13 cellular contexts compared by ENCODE assay signal in the genomic region with DNA sequence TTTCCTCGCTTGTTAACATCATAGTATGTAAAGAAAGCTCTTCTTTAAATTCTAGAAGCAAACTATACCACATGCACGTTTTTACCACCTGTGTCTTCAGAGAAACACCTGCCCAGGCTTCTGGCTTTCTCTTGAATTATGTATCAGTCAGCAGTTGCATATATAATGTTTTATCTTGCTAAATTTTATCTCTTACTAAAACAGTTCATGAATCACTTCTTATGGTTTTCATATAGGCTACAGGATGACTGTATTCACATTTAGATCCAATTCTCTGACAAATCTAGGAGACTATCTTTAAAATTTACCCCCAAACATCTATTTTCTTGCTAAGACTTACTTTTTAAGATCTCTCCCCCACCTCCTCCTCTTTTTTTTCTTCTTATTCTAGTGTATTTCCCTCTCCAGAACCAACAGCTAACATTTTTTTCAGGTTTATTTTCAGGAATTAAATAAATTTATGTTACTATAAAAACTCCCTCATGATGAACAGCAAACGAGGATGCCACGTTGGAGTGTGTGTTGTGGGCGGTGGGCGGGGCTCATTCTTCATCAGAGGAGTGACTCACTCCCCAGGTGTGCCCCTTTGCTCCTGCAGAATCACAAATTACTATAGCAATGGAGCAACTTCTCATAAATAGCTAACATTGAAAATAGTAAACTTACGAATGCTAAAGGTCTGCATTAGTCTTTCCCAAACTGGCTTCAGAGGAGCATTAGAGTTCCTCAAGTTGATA. TPM values are rescaled to one million over a fixed set of nuclear protein-coding genes. Genes with fewer than 3 reads are reported as not detected.
DNase-seq lines count a peak whose midpoint lies in the region; ATAC-seq, FAIRE-seq and TF ChIP-seq lines count a peak whose summit lies in the region.
"Had no signal": no experiment of that assay in that cellular context is flagged by ENCODE, and none has a peak within 500 bp of the region (broad histone marks: within the 10 kb centered on the region; RNA-seq: fewer than 3 reads in every experiment).

No MANE protein-coding gene starts in this region.

- H3K27ac ChIP-seq in DND-41 (ENCODE audit: low read length) (no peak overlapping the region), RWPE2 (ENCODE audit: poor library complexity, severe bottlenecking) (no peak overlapping the region), astrocyte (ENCODE audit: low read depth, low read length) (no peak overlapping the region), ascending aorta (no peak overlapping the region), sigmoid colon (no peak overlapping the region)

- H3K4me2 ChIP-seq in DND-41 (ENCODE audit: insufficient read depth, low read length) (no peak overlapping the region), astrocyte (ENCODE audit: low read length) (no peak overlapping the region)

- no peak overlapping the region for H3K4me3 Mint-ChIP-seq in astrocyte (ENCODE audit: unreplicated experiment)
- H3K4me3 Mint-ChIP-seq: activated naive CD8-positive, alpha-beta T cell treated with anti-CD3 and anti-CD28 coated beads, Interleukin-2, amount 10 ng/mL, durations not matched to agents 7 days and 5 days; dendritic cell treated with granulocyte-macrophage colony-stimulating factor and Interleukin-4, amounts not matched to agents 40 ng/mL and 50 ng/mL, for 4 days; naive B cell had no signal

- TF ChIP-seq CTCF in DND-41 (IDR thresholded peaks at IDR 0.05; ENCODE audit: borderline replicate concordance, extremely low read depth, low read length, poor library complexity, severe bottlenecking): no peak
- no peak for TF ChIP-seq CTCF in RWPE2 (IDR thresholded peaks at IDR 0.05; ENCODE audit: poor library complexity, severe bottlenecking)
- no peak for TF ChIP-seq CTCF in astrocyte (IDR thresholded peaks at IDR 0.05; ENCODE audit: insufficient read depth, low read depth, low read length)
- TF ChIP-seq CTCF in ascending aorta (IDR thresholded peaks at IDR 0.05): no peak
- TF ChIP-seq CTCF in sigmoid colon (IDR thresholded peaks at IDR 0.05): no peak

- ATAC-seq in DND-41 (ENCODE audit: insufficient read depth, low read depth) (no peak), RWPE2 (ENCODE audit: low read depth) (peak; percentile 97), HG03108 (IDR thresholded peaks at IDR 0.05; ENCODE audit: unreplicated experiment) (no peak)

- H3K9me3 ChIP-seq in DND-41 (ENCODE audit: insufficient read depth, low read length, severe bottlenecking) (no peaks in the 10 kb centered on the region), RWPE2 (ENCODE audit: severe bottlenecking) (no peaks in the 10 kb centered on the region), astrocyte (ENCODE audit: insufficient read depth, low read depth, low read length) (no peaks in the 10 kb centered on the region), ascending aorta (peaks cover 0 to 9% of the 10 kb centered on the region in 2 donors), sigmoid colon (peaks cover 0 to 5% (median 0%) of the 10 kb centered on the region in 4 donors)

- H3K27ac Mint-ChIP-seq in astrocyte (ENCODE audit: unreplicated experiment): peak overlapping the region; percentile 7
- H3K27ac Mint-ChIP-seq: activated naive CD8-positive, alpha-beta T cell treated with anti-CD3 and anti-CD28 coated beads, Interleukin-2, amount 10 ng/mL, durations not matched to agents 7 days and 5 days; dendritic cell treated with granulocyte-macrophage colony-stimulating factor and Interleukin-4, amounts not matched to agents 40 ng/mL and 50 ng/mL, for 4 days had no signal

- no peak for TF ChIP-seq POLR2A in sigmoid colon (IDR thresholded peaks at IDR 0.05)

- peaks cover 17% of the 10 kb centered on the region for H3K9me3 Mint-ChIP-seq in astrocyte (ENCODE audit: unreplicated experiment)
- H3K9me3 Mint-ChIP-seq: dendritic cell treated with granulocyte-macrophage colony-stimulating factor and Interleukin-4, amounts not matched to agents 40 ng/mL and 50 ng/mL, for 4 days had no signal

- TF ChIP-seq EP300 in sigmoid colon (IDR thresholded peaks at IDR 0.05): no peak

- FAIRE-seq in astrocyte (lab: Jason Lieb, UNC): no peak

- intact Hi-C loops in ascending aorta (cut with DNase I) (no loop called here), sigmoid colon (cut with DNase I) (no loop called here)

- H3K4me3 ChIP-seq in DND-41 (ENCODE audit: low read depth in 1 of 2, low read length in 2 of 2): no peak overlapping the region
- no peak overlapping the region for H3K4me3 ChIP-seq in RWPE2 (ENCODE audit: severe bottlenecking)
- H3K4me3 ChIP-seq in astrocyte (ENCODE audit: insufficient read depth, low read depth, low read length): no peak overlapping the region
- no peak overlapping the region for H3K4me3 ChIP-seq in ascending aorta
- H3K4me3 ChIP-seq in sigmoid colon: no peak overlapping the region

- no peaks in the 10 kb centered on the region for H3K36me3 ChIP-seq in DND-41 (ENCODE audit: insufficient read depth, low read length)
- H3K36me3 ChIP-seq in RWPE2 (ENCODE audit: low read depth): no peaks in the 10 kb centered on the region
- no peaks in the 10 kb centered on the region for H3K36me3 ChIP-seq in astrocyte (ENCODE audit: insufficient read depth, low read length)
- H3K36me3 ChIP-seq in ascending aorta: no peaks in the 10 kb centered on the region
- no peaks in the 10 kb centered on the region for H3K36me3 ChIP-seq in sigmoid colon

- no peaks in the 10 kb centered on the region for H3K36me3 Mint-ChIP-seq in astrocyte (ENCODE audit: low read depth, unreplicated experiment)
- H3K36me3 Mint-ChIP-seq: activated naive CD8-positive, alpha-beta T cell treated with anti-CD3 and anti-CD28 coated beads, Interleukin-2, amount 10 ng/mL, durations not matched to agents 7 days and 5 days; naive B cell had no signal

- H3K4me1 Mint-ChIP-seq in astrocyte (ENCODE audit: low read depth, unreplicated experiment): peaks cover 6% of the 10 kb centered on the region
- H3K4me1 Mint-ChIP-seq: naive B cell had no signal

- peak; percentile 9 for DNase-seq in DND-41
- DNase-seq in RWPE2 (ENCODE audit: low spot score): peak; percentile 76
- no peak for DNase-seq in astrocyte (ENCODE audit: low read depth)
- DNase-seq in stimulated activated CD4-positive, alpha-beta T cell treated with anti-CD3 and anti-CD28 coated beads, Interleukin-2, amount 100 ng/mL, for 24 hours: peak; percentile 52 to 68
- DNase-seq in ascending aorta (ENCODE audit: low spot score in 2 of 2): no peak
- DNase-seq in GOT3 (lab: John Stamatoyannopoulos, UW): no peak
- DNase-seq in sigmoid colon: no peak
- DNase-seq: activated naive CD8-positive, alpha-beta T cell treated with anti-CD3 and anti-CD28 coated beads, Interleukin-2, amount 10 ng/mL, durations not matched to agents 7 days and 5 days; foreskin melanocyte; islet precursor cell; naive B cell had no signal

- H3K27me3 ChIP-seq in DND-41 (ENCODE audit: insufficient read depth, low read length, poor library complexity) (no peaks in the 10 kb centered on the region), RWPE2 (ENCODE audit: insufficient read depth, poor library complexity, severe bottlenecking) (no peaks in the 10 kb centered on the region), astrocyte (ENCODE audit: insufficient read depth, low read length) (no peaks in the 10 kb centered on the region), ascending aorta (no peaks in the 10 kb centered on the region), sigmoid colon (no peaks in the 10 kb centered on the region)

- H4K20me1 ChIP-seq in DND-41 (ENCODE audit: insufficient read depth, low read length) (no peaks in the 10 kb centered on the region), astrocyte (ENCODE audit: insufficient read depth, low read length) (no peaks in the 10 kb centered on the region)

- H3K9ac ChIP-seq in DND-41 (ENCODE audit: low read depth, low read length) (no peak overlapping the region), astrocyte (ENCODE audit: low read length) (no peak overlapping the region)

- H3K27me3 Mint-ChIP-seq in astrocyte (ENCODE audit: low read depth, unreplicated experiment): no peaks in the 10 kb centered on the region
- H3K27me3 Mint-ChIP-seq: dendritic cell treated with granulocyte-macrophage colony-stimulating factor and Interleukin-4, amounts not matched to agents 40 ng/mL and 50 ng/mL, for 4 days had no signal

- H2AFZ ChIP-seq in DND-41 (ENCODE audit: low read depth, low read length): no peak overlapping the region
- H2AFZ ChIP-seq in astrocyte (ENCODE audit: low read depth, low read length): no peak overlapping the region

- 30 to 47% methylated on average over 7 of the region's 7 CpGs for WGBS in sigmoid colon, 2 donors

- no peaks in the 10 kb centered on the region for H3K79me2 ChIP-seq in DND-41 (ENCODE audit: insufficient read depth, low read length)
- H3K79me2 ChIP-seq in astrocyte (ENCODE audit: insufficient read depth, low read length): no peaks in the 10 kb centered on the region

- H3K4me1 ChIP-seq in DND-41 (ENCODE audit: insufficient read depth, low read length): no peaks in the 10 kb centered on the region
- H3K4me1 ChIP-seq in RWPE2 (ENCODE audit: insufficient read depth, poor library complexity, severe bottlenecking): peaks cover 3% of the 10 kb centered on the region
- no peaks in the 10 kb centered on the region for H3K4me1 ChIP-seq in astrocyte (ENCODE audit: insufficient read depth, low read length)
- no peaks in the 10 kb centered on the region for H3K4me1 ChIP-seq in ascending aorta
- no peaks in the 10 kb centered on the region for H3K4me1 ChIP-seq in sigmoid colon

RNA-seq across cellular contexts. Expression of a gene that starts 11.8 kb away (rescaled TPM):
- total RNA-seq in astrocyte (247 and 265 TPM in 2 replicates), ascending aorta (59.7 TPM), sigmoid colon (10 to 100 TPM; 12.3 to 46.2 (median 16.5) TPM)
- 10 to 100 TPM in 1 of 3 donors, 1 to 10 TPM in 2; 3.2 to 25.2 (median 5.4) TPM for polyA plus RNA-seq in sigmoid colon

Comparison
In these comparisons a context has a peak if more than half of its experiments do, and no peak if none do; other contexts are left out.
1. DNase-seq: peak in DND-41 (single experiment), RWPE2 (single experiment) and stimulated activated CD4-positive, alpha-beta T cell treated with anti-CD3 and anti-CD28 coated beads, Interleukin-2, amount 100 ng/mL, for 24 hours (2 of 2); none in astrocyte (single experiment), ascending aorta (0 of 2), GOT3 (single experiment) and sigmoid colon (single experiment).